Comparison of ENCODE assay signal across 27 cellular contexts in the genomic region with DNA sequence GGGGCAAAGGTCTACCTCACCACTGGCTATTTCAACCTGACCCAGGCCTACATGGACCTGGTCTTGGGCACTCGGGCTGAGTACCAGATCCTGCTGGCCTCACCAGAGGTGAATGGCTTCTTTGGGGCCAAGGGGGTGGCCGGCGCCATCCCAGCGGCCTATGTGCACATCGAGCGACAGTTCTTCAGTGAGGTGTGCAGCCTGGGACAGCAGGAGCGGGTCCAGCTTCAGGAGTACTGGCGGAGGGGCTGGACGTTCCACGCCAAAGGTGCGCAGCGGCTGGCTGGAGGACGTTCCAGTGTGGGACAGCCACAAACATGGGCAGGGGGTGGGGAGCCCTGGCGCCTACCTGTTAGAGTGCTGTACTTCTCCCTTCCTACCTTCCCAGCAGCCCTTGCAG.
"Had no signal": no experiment of that assay in that cellular context is flagged by ENCODE, and none has a peak within 500 bp of the region (broad histone marks: within the 10 kb centered on the region; RNA-seq: fewer than 3 reads in every experiment).

No MANE protein-coding gene starts in this region.

- FAIRE-seq: bronchial epithelial cell had no signal

- DNase-seq: activated CD4-positive, alpha-beta T cell treated with anti-CD3 and anti-CD28 coated beads for 48 hours; activated CD4-positive, alpha-beta T cell treated with anti-CD3 and anti-CD28 coated beads, Interleukin-2, amount 50 U/mL, for 48 hours; activated CD8-positive, alpha-beta memory T cell treated with anti-CD3 and anti-CD28 coated beads, Interleukin-2, amount 10 ng/mL, durations not matched to agents 7 days and 5 days; activated gamma-delta T cell; activated naive CD8-positive, alpha-beta T cell treated with anti-CD3 and anti-CD28 coated beads, Interleukin-2, amount 50 U/mL, for 24 hours; activated T-cell treated with anti-CD3 and anti-CD28 coated beads, Interleukin-2, amount 50 U/mL, for 24 hours; amniotic stem cell; body of pancreas; central memory CD4-positive, alpha-beta T cell; Karpas-422; MM.1S; NCI-H1105; NCI-H1436; NCI-H1694 treated with DMSO at 0.1 percent for 48 hours; NCI-H2081; NCI-H510A treated with DMSO at 0.1 percent for 48 hours; NCI-H69; NK-92 treated with Interleukin-12 subunit alpha and Interleukin-12 subunit beta, amount 100 ng/mL, for 24 hours; OCI-M1; RPMI8226; SHP77; SW 1271 had no signal

- H3K27ac Mint-ChIP-seq: activated CD8-positive, alpha-beta memory T cell treated with anti-CD3 and anti-CD28 coated beads, Interleukin-2, amount 10 ng/mL, durations not matched to agents 7 days and 5 days; activated naive CD8-positive, alpha-beta T cell treated with anti-CD3 and anti-CD28 coated beads, Interleukin-2, amount 50 U/mL, for 24 hours had no signal

- H3K27me3 Mint-ChIP-seq: activated CD8-positive, alpha-beta memory T cell treated with anti-CD3 and anti-CD28 coated beads, Interleukin-2, amount 10 ng/mL, durations not matched to agents 7 days and 5 days; activated naive CD4-positive, alpha-beta T cell treated with anti-CD3 and anti-CD28 coated beads, Interleukin-2, amount 50 U/mL, for 24 hours; activated naive CD8-positive, alpha-beta T cell treated with anti-CD3 and anti-CD28 coated beads, Interleukin-2, amount 50 U/mL, for 24 hours; activated T-cell treated with anti-CD3 and anti-CD28 coated beads, Interleukin-2, amount 50 U/mL, for 24 hours had no signal

- H3K4me3 Mint-ChIP-seq: activated CD8-positive, alpha-beta memory T cell treated with anti-CD3 and anti-CD28 coated beads, Interleukin-2, amount 10 ng/mL, durations not matched to agents 7 days and 5 days; activated naive CD4-positive, alpha-beta T cell treated with anti-CD3 and anti-CD28 coated beads, Interleukin-2, amount 50 U/mL, for 24 hours; activated naive CD8-positive, alpha-beta T cell treated with anti-CD3 and anti-CD28 coated beads, Interleukin-2, amount 50 U/mL, for 24 hours; activated T-cell treated with anti-CD3 and anti-CD28 coated beads, Interleukin-2, amount 50 U/mL, for 24 hours had no signal

- H3K9me3 Mint-ChIP-seq: activated naive CD4-positive, alpha-beta T cell treated with anti-CD3 and anti-CD28 coated beads, Interleukin-2, amount 50 U/mL, for 24 hours; activated naive CD8-positive, alpha-beta T cell treated with anti-CD3 and anti-CD28 coated beads, Interleukin-2, amount 50 U/mL, for 24 hours; activated T-cell treated with anti-CD3 and anti-CD28 coated beads, Interleukin-2, amount 50 U/mL, for 24 hours had no signal

- ATAC-seq: activated CD4-positive, CD25-positive, alpha-beta regulatory T cell treated with anti-CD3 and anti-CD28 coated beads, Interleukin-2, amount 50 U/mL, for 24 hours; activated CD8-positive, alpha-beta memory T cell treated with anti-CD3 and anti-CD28 coated beads, Interleukin-2, amount 10 ng/mL, durations not matched to agents 7 days and 5 days; activated naive CD8-positive, alpha-beta T cell treated with anti-CD3 and anti-CD28 coated beads, Interleukin-2, amount 50 U/mL, for 24 hours; body of pancreas; Panc1; SK-N-SH treated with all-trans-retinoic acid at 6 μM for 48 hours had no signal
